Comparison of ENCODE assay signal across 31 cellular contexts in genomic region chr2:6109801-6110200, GRCh38.
"Had no signal": no experiment of that assay in that cellular context is flagged by ENCODE, and none has a peak within 500 bp of the region (broad histone marks: within the 10 kb centered on the region; RNA-seq: fewer than 3 reads in every experiment).

No MANE protein-coding gene starts in this region.

- H3K27ac ChIP-seq: adrenal gland, ascending aorta, cardiac muscle cell, VCaP had no signal

- ATAC-seq: activated CD8-positive, alpha-beta T cell treated with anti-CD3 and anti-CD28 coated beads for 36 hours; activated naive CD4-positive, alpha-beta T cell treated with anti-CD3 and anti-CD28 coated beads, Interleukin-2, amount 50 U/mL, for 72 hours; activated T-cell treated with anti-CD3 and anti-CD28 coated beads, Interleukin-2, amount 50 U/mL, for 4 hours; activated T-cell treated with anti-CD3 and anti-CD28 coated beads, Interleukin-2, amount 50 U/mL, for 72 hours; activated T-helper 17 cell treated with anti-CD3 and anti-CD28 coated beads, Interleukin-2, amount 50 U/mL, for 72 hours had no signal

- H3K36me3 ChIP-seq: adrenal gland, ascending aorta, cardiac muscle cell had no signal

- H3K4me3 ChIP-seq: adrenal gland, ascending aorta, cardiac muscle cell had no signal

- H3K9me3 ChIP-seq: ascending aorta had no signal

- DNase-seq: activated B cell treated with CpG ODN at 0.5 μM for 24 hours; activated CD4-positive, alpha-beta memory T cell treated with anti-CD3 and anti-CD28 coated beads for 36 hours; activated CD4-positive, alpha-beta T cell treated with anti-CD3 and anti-CD28 coated beads for 4 hours; activated CD4-positive, alpha-beta T cell treated with anti-CD3 and anti-CD28 coated beads, Interleukin-2, amount 10 ng/mL, durations not matched to agents 24 days and 14 days; activated CD4-positive, alpha-beta T cell treated with anti-CD3 and anti-CD28 coated beads, Interleukin-2, amount 50 U/mL, for 1 hour; activated CD4-positive, alpha-beta T cell treated with anti-CD3 and anti-CD28 coated beads, Interleukin-2, amount 50 U/mL, for 4 hours; activated CD4-positive, CD25-positive, alpha-beta regulatory T cell treated with anti-CD3 and anti-CD28 coated beads, Interleukin-2, amount 50 U/mL, for 72 hours; activated CD8-positive, alpha-beta memory T cell treated with anti-CD3 and anti-CD28 coated beads, Interleukin-2, amount 50 U/mL, for 4 hours; activated CD8-positive, alpha-beta T cell treated with anti-CD3 and anti-CD28 coated beads for 36 hours; activated effector memory CD4-positive, alpha-beta T cell treated with anti-CD3 and anti-CD28 coated beads, Interleukin-2, amount 50 U/mL, for 16 hours; activated gamma-delta T cell treated with Interleukin-2 at 50 U/mL for 16 hours; activated naive CD4-positive, alpha-beta T cell; activated naive CD4-positive, alpha-beta T cell treated with anti-CD3 and anti-CD28 coated beads for 36 hours; activated naive CD4-positive, alpha-beta T cell treated with anti-CD3 and anti-CD28 coated beads, Interleukin-2, amount 50 U/mL, for 16 hours; activated naive CD8-positive, alpha-beta T cell treated with anti-CD3 and anti-CD28 coated beads for 36 hours; activated T-cell treated with anti-CD3 and anti-CD28 coated beads for 4 hours; activated T-cell treated with anti-CD3 and anti-CD28 coated beads, Interleukin-2, amount 50 U/mL, for 1 hour; activated T-cell treated with anti-CD3 and anti-CD28 coated beads, Interleukin-2, amount 50 U/mL, for 4 hours; activated T-cell treated with anti-CD3 and anti-CD28 coated beads, Interleukin-2, amount 50 U/mL, for 72 hours; adrenal gland; amniotic stem cell; caudate nucleus; cerebellar nuclear complex; T-helper 1 cell; T-helper 2 cell; T-helper 9 cell had no signal

- H3K4me1 ChIP-seq: adrenal gland, ascending aorta had no signal

- H3K27me3 ChIP-seq: adrenal gland, ascending aorta, cardiac muscle cell had no signal
